ENCODE assay signal across 14 cellular contexts in the genomic region with DNA sequence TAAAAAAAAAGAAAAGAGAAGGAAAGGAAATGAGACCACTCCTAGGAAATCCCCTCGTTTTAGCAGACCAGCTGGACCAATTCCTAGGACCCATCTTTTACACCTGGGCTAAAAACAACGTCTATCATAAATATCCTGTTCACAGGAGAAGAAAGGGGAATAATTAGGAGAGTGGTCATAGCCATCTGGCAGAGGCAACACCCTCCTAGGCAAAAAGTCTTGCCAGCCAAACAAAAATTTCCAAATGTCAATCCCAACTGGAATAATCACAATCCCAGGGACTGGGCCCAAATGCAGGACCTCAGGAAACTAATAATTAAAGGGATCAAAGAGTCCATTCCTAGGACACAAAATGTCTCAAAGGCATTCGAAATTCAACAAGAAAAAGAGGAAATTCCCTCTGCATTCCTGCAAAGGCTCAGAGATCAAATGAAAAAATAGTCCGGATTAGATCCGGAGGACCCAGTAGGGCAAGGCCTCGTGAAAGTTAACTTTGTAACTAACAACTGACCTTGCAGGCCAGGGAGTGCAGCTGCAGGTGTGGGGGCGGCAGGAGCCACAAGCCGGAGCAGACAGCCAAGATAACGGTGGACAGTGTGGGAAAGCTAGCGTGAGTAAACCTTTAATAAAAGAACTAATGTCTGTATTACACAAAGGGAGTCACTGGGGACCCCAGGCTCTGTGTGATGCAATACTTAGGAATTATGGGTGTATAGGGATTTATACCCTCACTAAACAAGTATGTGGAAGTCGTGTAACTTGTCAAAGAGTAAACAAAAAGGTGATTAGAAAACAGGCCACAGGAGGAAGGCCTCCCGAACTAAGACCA. TPM values are rescaled to one million over a fixed set of nuclear protein-coding genes. Genes with fewer than 3 reads are reported as not detected.
DNase-seq lines count a peak whose midpoint lies in the region; ATAC-seq, FAIRE-seq and TF ChIP-seq lines count a peak whose summit lies in the region.
"Had no signal": no experiment of that assay in that cellular context is flagged by ENCODE, and none has a peak within 500 bp of the region (broad histone marks: within the 10 kb centered on the region; RNA-seq: fewer than 3 reads in every experiment).

No MANE protein-coding gene starts in this region.

- no peaks in the 10 kb centered on the region for H3K9me3 ChIP-seq in gastrocnemius medialis
- no peaks in the 10 kb centered on the region for H3K9me3 ChIP-seq in CD4-positive, alpha-beta memory T cell (ENCODE audit: control insufficient read depth in 1 of 2, low read length in 2 of 2)

- H3K27ac Mint-ChIP-seq in MCF 10A (ENCODE audit: low read depth, unreplicated experiment): peak overlapping the region; percentile 91
- no peak overlapping the region for H3K27ac Mint-ChIP-seq in CD4-positive, alpha-beta memory T cell
- H3K27ac Mint-ChIP-seq: activated CD4-positive, alpha-beta T cell treated with anti-CD3 and anti-CD28 coated beads, Interleukin-2, amount 10 ng/mL, durations not matched to agents 7 days and 5 days; activated naive CD4-positive, alpha-beta T cell treated with anti-CD3 and anti-CD28 coated beads, Interleukin-2, amount 50 U/mL, for 72 hours; CD4-positive, alpha-beta T cell had no signal

- H3K4me3 Mint-ChIP-seq in MCF 10A (ENCODE audit: unreplicated experiment): peak overlapping the region; percentile 47
- peak overlapping the region in 1 of 8 donors; percentile 57 for H3K4me3 Mint-ChIP-seq in CD4-positive, alpha-beta memory T cell
- H3K4me3 Mint-ChIP-seq: activated CD4-positive, alpha-beta T cell treated with anti-CD3 and anti-CD28 coated beads, Interleukin-2, amount 10 ng/mL, durations not matched to agents 7 days and 5 days; CD4-positive, alpha-beta T cell had no signal

- no peak for TF ChIP-seq POLR2A in gastrocnemius medialis (IDR thresholded peaks at IDR 0.05)

- in situ Hi-C loops in gastrocnemius medialis (cut with MboI; ENCODE audit: low sequenced_read_pairs in 4 of 4): loop anchor here (25.0 kb wide), 3 partner anchors 288 to 587 kb away; a partner anchor contains a TSS

- BruUV-seq in MCF 10A (replicated peaks; lab: Mats Ljungman, UMichigan): TSS peak; percentile 40

- intact Hi-C loops in MCF 10A (cut with micrococcal nuclease): no loop called here
- intact Hi-C loops in gastrocnemius medialis (cut with DNase I; ENCODE audit: low total_unique reads): no loop called here
- intact Hi-C loops in CD4-positive, alpha-beta memory T cell (cut with micrococcal nuclease): no loop called here

- POLR2A ChIA-PET in MCF 10A (lab: Yijun Ruan, JAX): interaction anchor here (4.8 kb wide), 1 partner anchor 11 kb away, joined by 57 read pairs; a partner anchor contains a TSS
- POLR2A ChIA-PET in CD4-positive, alpha-beta memory T cell (lab: Charles Lee; ENCODE audit: partially characterized antibody): no interaction called here

- no peak overlapping the region for H3K4me3 ChIP-seq in gastrocnemius medialis
- H3K4me3 ChIP-seq in CD4-positive, alpha-beta memory T cell (ENCODE audit: low read length in 2 of 2): no peak overlapping the region

- H3K4me1 Mint-ChIP-seq in MCF 10A (ENCODE audit: insufficient read depth, unreplicated experiment): peaks cover 9% of the 10 kb centered on the region
- H3K4me1 Mint-ChIP-seq in CD4-positive, alpha-beta memory T cell: no peaks in the 10 kb centered on the region
- H3K4me1 Mint-ChIP-seq: activated CD4-positive, alpha-beta T cell treated with anti-CD3 and anti-CD28 coated beads, Interleukin-2, amount 10 ng/mL, durations not matched to agents 7 days and 5 days had no signal

- CTCF ChIA-PET in MCF 10A (lab: Yijun Ruan, JAX): no interaction called here
- CTCF ChIA-PET in CD4-positive, alpha-beta memory T cell (lab: Charles Lee; ENCODE audit: partially characterized antibody): no interaction called here

- H3K4me1 ChIP-seq in gastrocnemius medialis: no peaks in the 10 kb centered on the region
- no peaks in the 10 kb centered on the region for H3K4me1 ChIP-seq in CD4-positive, alpha-beta memory T cell (ENCODE audit: insufficient read depth, low read length)

- ATAC-seq in gastrocnemius medialis: peak; percentile 33 to 36
- ATAC-seq in GM21360 (IDR thresholded peaks at IDR 0.05; ENCODE audit: unreplicated experiment): no peak
- ATAC-seq: activated naive CD4-positive, alpha-beta T cell treated with anti-CD3 and anti-CD28 coated beads, Interleukin-2, amount 50 U/mL, for 72 hours; left colon had no signal

- H3K27ac ChIP-seq in gastrocnemius medialis: peak overlapping the region in 2 of 4 donors; percentile 16 to 27
- no peak overlapping the region for H3K27ac ChIP-seq in CD4-positive, alpha-beta memory T cell (ENCODE audit: low read depth, low read length)
- H3K27ac ChIP-seq: KMS-11 had no signal

- no peaks in the 10 kb centered on the region for H3K36me3 ChIP-seq in gastrocnemius medialis
- H3K36me3 ChIP-seq in CD4-positive, alpha-beta memory T cell (ENCODE audit: insufficient read depth, low read length): no peaks in the 10 kb centered on the region

- no peak for FAIRE-seq in RCC 7860 (lab: Jason Lieb, UNC)

- no peaks in the 10 kb centered on the region for H3K27me3 Mint-ChIP-seq in MCF 10A (ENCODE audit: insufficient read depth, unreplicated experiment)
- H3K27me3 Mint-ChIP-seq in CD4-positive, alpha-beta memory T cell: no peaks in the 10 kb centered on the region
- H3K27me3 Mint-ChIP-seq: activated CD4-positive, alpha-beta T cell treated with anti-CD3 and anti-CD28 coated beads, Interleukin-2, amount 10 ng/mL, durations not matched to agents 7 days and 5 days; CD4-positive, alpha-beta T cell had no signal

- DNase-seq in HK-2 (ENCODE audit: unreplicated experiment): peak; percentile 22
- DNase-seq in MCF 10A (ENCODE audit: unreplicated experiment): peak; percentile 59
- DNase-seq in islet precursor cell: peak; percentile 69
- peak in 1 of 2 donors; percentile 33 for DNase-seq in gastrocnemius medialis
- no peak for DNase-seq in CD4-positive, alpha-beta memory T cell
- no peak for DNase-seq in GM19240 (ENCODE audit: insufficient read length, low spot score)
- no peak for DNase-seq in RCC 7860 (ENCODE audit: low spot score)
- DNase-seq: activated CD4-positive, alpha-beta T cell treated with anti-CD3 and anti-CD28 coated beads, Interleukin-2, amount 10 ng/mL, durations not matched to agents 7 days and 5 days; CD4-positive, alpha-beta T cell; left colon; NCI-H446 had no signal

- H3K36me3 Mint-ChIP-seq in MCF 10A (ENCODE audit: insufficient read depth, unreplicated experiment): no peaks in the 10 kb centered on the region
- H3K36me3 Mint-ChIP-seq in CD4-positive, alpha-beta memory T cell: no peaks in the 10 kb centered on the region
- H3K36me3 Mint-ChIP-seq: activated naive CD4-positive, alpha-beta T cell treated with anti-CD3 and anti-CD28 coated beads, Interleukin-2, amount 50 U/mL, for 72 hours had no signal

- no peak for TF ChIP-seq CTCF in MCF 10A (IDR thresholded peaks at IDR 0.05; ENCODE audit: unreplicated experiment)
- TF ChIP-seq CTCF in gastrocnemius medialis (IDR thresholded peaks at IDR 0.05 in 4 of 5, conservative IDR thresholded peaks at IDR 0.05 in 1 of 5): no peak

- H3K9me3 Mint-ChIP-seq in MCF 10A (ENCODE audit: unreplicated experiment): no peaks in the 10 kb centered on the region
- peaks cover 0 to 6% (median 0%) of the 10 kb centered on the region in 8 donors for H3K9me3 Mint-ChIP-seq in CD4-positive, alpha-beta memory T cell
- H3K9me3 Mint-ChIP-seq: activated CD4-positive, alpha-beta T cell treated with anti-CD3 and anti-CD28 coated beads, Interleukin-2, amount 10 ng/mL, durations not matched to agents 7 days and 5 days; CD4-positive, alpha-beta T cell had no signal

- no peaks in the 10 kb centered on the region for H3K27me3 ChIP-seq in gastrocnemius medialis
- no peaks in the 10 kb centered on the region for H3K27me3 ChIP-seq in CD4-positive, alpha-beta memory T cell (ENCODE audit: insufficient read depth, low read length)

RNA-seq across cellular contexts. Expression of a gene that starts 11.7 kb away (rescaled TPM):
- 4.5 TPM in 2 replicates for total RNA-seq in MCF 10A (2022)
- total RNA-seq in gastrocnemius medialis: 1 to 10 TPM in 3 of 4 donors, under 1 TPM in 1; 0.92 to 3.0 (median 1.2) TPM
- under 1 TPM; 0.22 to 0.23 TPM for total RNA-seq in CD4-positive, alpha-beta memory T cell
- under 1 TPM in 1 of 2 donors, not detected in 1; 0.06 TPM for polyA plus RNA-seq in CD4-positive, alpha-beta memory T cell
- total RNA-seq: CD4-positive, alpha-beta T cell had no signal

Comparison
In these comparisons a context has a peak if more than half of its experiments do, and no peak if none do; other contexts are left out.
1. DNase-seq: peak in HK-2 (single experiment), MCF 10A (single experiment) and islet precursor cell (single experiment); none in CD4-positive, alpha-beta memory T cell (0 of 5), GM19240 (single experiment) and RCC 7860 (single experiment).